Comparison of ENCODE assay signal across 8 cellular contexts in genomic region chr3:15099364-15100098, GRCh38. TPM values are rescaled to one million over a fixed set of nuclear protein-coding genes. Genes with fewer than 3 reads are reported as not detected.
DNase-seq lines count a peak whose midpoint lies in the region; ATAC-seq and TF ChIP-seq lines count a peak whose summit lies in the region.

No MANE protein-coding gene starts in this region.

- WGBS in right lobe of liver (ENCODE audit: insufficient coverage, low coverage, low lambda C conversion rate, missing lambda C conversion rate): 13% methylated on average over 11 of the region's 19 CpGs

- peaks cover 39% of the 10 kb centered on the region for H3K4me1 ChIP-seq in BLaER1
- peaks cover 0 to 7% of the 10 kb centered on the region in 2 donors for H3K4me1 ChIP-seq in breast epithelium
- H3K4me1 ChIP-seq in right lobe of liver: peaks cover 0 to 27% (median 11%) of the 10 kb centered on the region in 4 donors
- H3K4me1 ChIP-seq in tibial artery: peaks cover 0 to 62% (median 41%) of the 10 kb centered on the region in 4 donors

- DNase-seq in NB4 (ENCODE audit: low read depth): no peak
- no peak for DNase-seq in breast epithelium (ENCODE audit: low spot score in 2 of 2)
- DNase-seq in right lobe of liver: no peak
- DNase-seq in tibial artery: no peak
- DNase-seq in NCI-H1694 (lab: John Stamatoyannopoulos, UW): no peak

- no peak for TF ChIP-seq CTCF in NB4 (IDR thresholded peaks at IDR 0.05; ENCODE audit: low read depth, low read length)
- no peak for TF ChIP-seq CTCF in breast epithelium (IDR thresholded peaks at IDR 0.05)
- no peak for TF ChIP-seq CTCF in right lobe of liver (IDR thresholded peaks at IDR 0.05)
- no peak for TF ChIP-seq CTCF in tibial artery (IDR thresholded peaks at IDR 0.05)

- H3K36me3 ChIP-seq in BLaER1 (peaks cover 19% of the 10 kb centered on the region), breast epithelium (no peaks in the 10 kb centered on the region), right lobe of liver (peaks cover 0 to 19% (median 5%) of the 10 kb centered on the region in 4 donors), tibial artery (peaks cover 15 to 17% (median 16%) of the 10 kb centered on the region in 3 donors)

- intact Hi-C loops in breast epithelium (cut with DNase I; ENCODE audit: low total_unique reads) (no loop called here), right lobe of liver (cut with DNase I) (no loop called here), tibial artery (cut with DNase I; ENCODE audit: low total_unique reads) (no loop called here)

- ATAC-seq in GM21528 (IDR thresholded peaks at IDR 0.05; ENCODE audit: low FRiP score, unreplicated experiment) (peak; percentile 33), right lobe of liver (peak; percentile 5 to 33 (median 23)), GM18861 (IDR thresholded peaks at IDR 0.05; ENCODE audit: unreplicated experiment) (no peak)

- H3K27ac ChIP-seq in BLaER1: peak overlapping the region; percentile 82
- H3K27ac ChIP-seq in breast epithelium: peak overlapping the region; percentile 77 to 85
- peak overlapping the region; percentile 56 to 89 (median 63) for H3K27ac ChIP-seq in right lobe of liver
- H3K27ac ChIP-seq in tibial artery: peak overlapping the region; percentile 88 to 89

- H3K9ac ChIP-seq in BLaER1: peak overlapping the region; percentile 87

- H3K27me3 ChIP-seq in BLaER1: no peaks in the 10 kb centered on the region
- H3K27me3 ChIP-seq in breast epithelium: no peaks in the 10 kb centered on the region
- no peaks in the 10 kb centered on the region for H3K27me3 ChIP-seq in right lobe of liver
- no peaks in the 10 kb centered on the region for H3K27me3 ChIP-seq in tibial artery

- peak overlapping the region; percentile 79 for H3K4me2 ChIP-seq in BLaER1

- H4K20me1 ChIP-seq in BLaER1: peaks cover 15% of the 10 kb centered on the region

- TF ChIP-seq POLR2A in NB4 (IDR thresholded peaks at IDR 0.05; ENCODE audit: extremely low read depth, insufficient read length): no peak
- no peak for TF ChIP-seq POLR2A in breast epithelium (IDR thresholded peaks at IDR 0.05)
- no peak for TF ChIP-seq POLR2A in right lobe of liver (IDR thresholded peaks at IDR 0.05)

- H3K4me3 ChIP-seq in BLaER1 (peak overlapping the region; percentile 87), NB4 (ENCODE audit: low read depth, low read length) (peak overlapping the region; percentile 99), breast epithelium (peak overlapping the region; percentile 72 to 96 (median 77)), right lobe of liver (peak overlapping the region; percentile 64 to 75 (median 66)), tibial artery (peak overlapping the region; percentile 78 to 87)

- no peaks in the 10 kb centered on the region for H3K9me3 ChIP-seq in BLaER1
- no peaks in the 10 kb centered on the region for H3K9me3 ChIP-seq in breast epithelium
- H3K9me3 ChIP-seq in right lobe of liver: no peaks in the 10 kb centered on the region
- H3K9me3 ChIP-seq in tibial artery: no peaks in the 10 kb centered on the region

RNA-seq across cellular contexts. Expression of gene RBSN, which starts 0.6 kb away (rescaled TPM):
- total RNA-seq in breast epithelium (10 to 100 TPM; 28.6 to 30.5 (median 29.6) TPM), right lobe of liver (10 to 100 TPM; 10.5 to 13.9 (median 11.5) TPM)

RNA-seq across cellular contexts. Expression of gene MRPS25, which starts 34.4 kb away (rescaled TPM):
- 10 to 100 TPM; 19.5 to 40.0 (median 36.4) TPM for total RNA-seq in breast epithelium
- 10 to 100 TPM; 36.8 to 53.6 (median 48.0) TPM for total RNA-seq in right lobe of liver
